17 cellular contexts compared by ENCODE assay signal in the genomic region with DNA sequence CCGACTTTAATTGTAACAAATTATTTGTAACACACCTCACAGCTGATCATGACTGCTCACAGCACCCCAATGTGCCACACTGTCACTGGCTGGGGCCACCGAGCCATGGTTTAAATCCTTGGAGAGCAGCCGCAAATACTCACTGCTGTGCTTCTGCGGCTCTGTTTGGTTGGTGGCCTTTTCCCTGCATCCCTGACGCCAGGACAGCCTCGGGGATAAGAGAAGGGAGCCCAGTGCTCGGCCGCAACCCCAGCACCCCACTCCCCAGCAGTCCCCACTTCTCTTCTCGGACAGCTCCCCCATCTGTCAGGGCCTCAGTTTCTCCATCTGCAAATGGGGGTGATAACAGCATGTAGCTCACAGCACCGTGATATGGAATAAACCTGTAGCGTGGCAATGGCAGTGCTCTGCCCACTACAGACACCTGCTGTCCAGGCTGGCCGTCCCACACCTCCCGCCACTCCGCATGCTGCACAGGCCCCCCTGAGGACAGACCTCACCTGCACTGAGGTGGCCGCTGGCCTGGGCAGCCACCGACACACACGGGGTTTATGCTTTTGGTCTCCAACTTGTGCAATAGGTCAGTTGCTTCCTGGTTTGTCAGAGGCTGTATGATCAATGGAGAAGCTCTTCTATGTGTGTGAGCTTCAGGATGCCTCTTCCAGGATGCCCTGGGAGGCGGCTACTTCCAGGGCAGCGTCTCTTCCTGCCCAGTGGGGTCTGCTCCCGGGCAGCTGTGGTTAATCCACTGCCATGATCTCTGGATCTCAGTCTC.
A peak's percentile ranks its signal among the peaks of the same experiment; 100 is the strongest.
DNase-seq lines count a peak whose midpoint lies in the region; ATAC-seq and TF ChIP-seq lines count a peak whose summit lies in the region.
"Had no signal": no experiment of that assay in that cellular context is flagged by ENCODE, and none has a peak within 500 bp of the region (broad histone marks: within the 10 kb centered on the region; RNA-seq: fewer than 3 reads in every experiment).

No MANE protein-coding gene starts in this region.

- no peak for TF ChIP-seq EP300 in stomach (IDR thresholded peaks at IDR 0.05)

- TF ChIP-seq CTCF in RWPE2 (IDR thresholded peaks at IDR 0.05; ENCODE audit: poor library complexity, severe bottlenecking) (no peak), left lung (IDR thresholded peaks at IDR 0.05) (no peak), stomach (IDR thresholded peaks at IDR 0.05) (no peak)

- no peaks in the 10 kb centered on the region for H3K27me3 ChIP-seq in RWPE2 (ENCODE audit: insufficient read depth, poor library complexity, severe bottlenecking)
- peaks cover 0 to 10% of the 10 kb centered on the region in 2 donors for H3K27me3 ChIP-seq in left lung
- peaks cover 0 to 12% (median 0%) of the 10 kb centered on the region in 3 donors for H3K27me3 ChIP-seq in stomach

- intact Hi-C loops in left lung (cut with DNase I), result no loop called here
- intact Hi-C loops in stomach (cut with DNase I; ENCODE audit: low total_unique reads), result no loop called here

- no peak overlapping the region for H3K27ac ChIP-seq in RWPE2 (ENCODE audit: poor library complexity, severe bottlenecking)
- peak overlapping the region in 1 of 2 donors; percentile 75 for H3K27ac ChIP-seq in left lung
- no peak overlapping the region for H3K27ac ChIP-seq in stomach
- H3K27ac ChIP-seq: A549, C4-2B had no signal

- no peak for ATAC-seq in RWPE2 (ENCODE audit: low read depth)
- no peak for ATAC-seq in left lung
- no peak for ATAC-seq in HG03139 (IDR thresholded peaks at IDR 0.05; ENCODE audit: unreplicated experiment)
- ATAC-seq: A549; activated CD8-positive, alpha-beta T cell treated with anti-CD3 and anti-CD28 coated beads for 36 hours; activated T-helper 17 cell treated with anti-CD3 and anti-CD28 coated beads, Interleukin-2, amount 50 U/mL, for 72 hours; SK-N-SH treated with all-trans-retinoic acid at 6 μM for 48 hours had no signal

- no peaks in the 10 kb centered on the region for H3K36me3 ChIP-seq in RWPE2 (ENCODE audit: low read depth)
- no peaks in the 10 kb centered on the region for H3K36me3 ChIP-seq in left lung
- H3K36me3 ChIP-seq in stomach, result no peaks in the 10 kb centered on the region

- H3K9me3 ChIP-seq in RWPE2 (ENCODE audit: severe bottlenecking) (no peaks in the 10 kb centered on the region), left lung (no peaks in the 10 kb centered on the region), stomach (no peaks in the 10 kb centered on the region)
- H3K9me3 ChIP-seq: A549 had no signal

- 88 to 93% (median 88%) methylated on average over 12 to 20 of the region's 20 CpGs for WGBS in stomach, 5 donors

- no peaks in the 10 kb centered on the region for H3K4me1 ChIP-seq in RWPE2 (ENCODE audit: insufficient read depth, poor library complexity, severe bottlenecking)
- peaks cover 0 to 20% of the 10 kb centered on the region in 2 donors for H3K4me1 ChIP-seq in left lung
- H3K4me1 ChIP-seq in stomach, result peaks cover 0 to 6% (median 3%) of the 10 kb centered on the region in 4 donors
- H3K4me1 ChIP-seq: A549 had no signal

- TF ChIP-seq POLR2A in stomach (IDR thresholded peaks at IDR 0.05), result no peak

- peak; percentile 48 for DNase-seq in activated effector memory CD4-positive, alpha-beta T cell treated with anti-CD3 and anti-CD28 coated beads, Interleukin-2, amount 50 U/mL, for 16 hours
- no peak for DNase-seq in activated effector memory CD4-positive, alpha-beta T cell treated with Interleukin-2 at 50 U/mL for 16 hours
- peak; percentile 38 for DNase-seq in RWPE2 (ENCODE audit: low spot score)
- DNase-seq in left lung, result peak; percentile 24 to 77
- DNase-seq in stomach, result peak; percentile 16
- no peak for DNase-seq in pons (ENCODE audit: low spot score)
- no peak for DNase-seq in NCI-H1417 treated with DMSO at 0.1 percent for 48 hours (lab: John Stamatoyannopoulos, UW)
- DNase-seq: activated CD8-positive, alpha-beta T cell treated with anti-CD3 and anti-CD28 coated beads for 36 hours; amniotic stem cell; NCI-H1417; NCI-H510A treated with DMSO at 0.1 percent for 48 hours; NK-92 treated with Interleukin-12 subunit alpha and Interleukin-12 subunit beta, amount 100 ng/mL, for 24 hours had no signal

- no peak overlapping the region for H3K4me3 ChIP-seq in RWPE2 (ENCODE audit: severe bottlenecking)
- no peak overlapping the region for H3K4me3 ChIP-seq in left lung
- H3K4me3 ChIP-seq in stomach, result no peak overlapping the region
- H3K4me3 ChIP-seq: A549 had no signal

Comparison
In these comparisons a context has a peak if more than half of its experiments do, and no peak if none do; other contexts are left out.
1. DNase-seq: peak in activated effector memory CD4-positive, alpha-beta T cell treated with anti-CD3 and anti-CD28 coated beads, Interleukin-2, amount 50 U/mL, for 16 hours (single experiment), RWPE2 (single experiment), left lung (2 of 2) and stomach (single experiment); none in activated effector memory CD4-positive, alpha-beta T cell treated with Interleukin-2 at 50 U/mL for 16 hours (single experiment), pons (single experiment) and NCI-H1417 treated with DMSO at 0.1 percent for 48 hours (single experiment).